20 cellular contexts compared by ENCODE assay signal in the genomic region with DNA sequence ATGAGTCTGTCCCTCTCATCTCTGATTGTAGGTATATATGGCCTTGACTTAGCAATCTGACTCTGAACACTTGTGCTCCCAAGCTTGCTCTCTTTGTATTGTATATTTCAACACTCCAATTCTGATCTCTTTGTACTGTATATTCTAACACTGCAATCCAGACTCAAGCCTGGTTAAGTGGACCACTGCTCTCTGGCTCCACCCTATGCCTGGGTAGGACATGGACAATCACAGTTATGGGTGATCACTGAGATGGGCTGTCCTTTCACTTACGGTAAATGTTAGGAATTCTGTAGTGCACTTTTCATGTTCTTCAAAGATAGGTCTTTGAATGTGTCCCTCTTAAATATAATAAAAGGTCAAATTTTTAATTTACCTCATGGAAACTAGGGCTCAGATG.
"Had no signal": no experiment of that assay in that cellular context is flagged by ENCODE, and none has a peak within 500 bp of the region (broad histone marks: within the 10 kb centered on the region; RNA-seq: fewer than 3 reads in every experiment).

No MANE protein-coding gene starts in this region.

- H3K4me1 ChIP-seq: body of pancreas, lower lobe of right lung, pancreas, suprapubic skin, upper lobe of left lung had no signal

- DNase-seq: activated CD4-positive, alpha-beta T cell treated with anti-CD3 and anti-CD28 coated beads, Interleukin-2, amount 10 ng/mL, durations not matched to agents 24 days and 14 days; amniotic stem cell; body of pancreas; central memory CD4-positive, alpha-beta T cell; effector CD4-positive, alpha-beta T cell; kidney glomerular epithelial cell; lower lobe of right lung; midbrain; pancreas; stimulated activated CD4-positive, alpha-beta T cell treated with anti-CD3 and anti-CD28 coated beads, Interleukin-2, amount 100 ng/mL, for 48 hours; stimulated activated naive CD8-positive, alpha-beta T cell treated with anti-CD3 and anti-CD28 coated beads, Interleukin-15, Interleukin-2, amounts not matched to agents 100 U/mL and 50 U/mL, for 24 hours; T1000; upper lobe of left lung had no signal

- H3K36me3 Mint-ChIP-seq: activated naive CD4-positive, alpha-beta T cell treated with anti-CD3 and anti-CD28 coated beads, Interleukin-2, amount 50 U/mL, for 72 hours; neural progenitor cell had no signal

- H3K79me2 ChIP-seq: hepatocyte had no signal

- H3K27ac ChIP-seq: body of pancreas, coronary artery, hepatocyte, lower lobe of right lung, neural progenitor cell, pancreas, suprapubic skin, upper lobe of left lung, VCaP had no signal

- H3K4me1 Mint-ChIP-seq: activated CD4-positive, alpha-beta T cell treated with anti-CD3 and anti-CD28 coated beads, Interleukin-2, amount 10 ng/mL, durations not matched to agents 24 days and 14 days; neural progenitor cell had no signal

- H3K27me3 ChIP-seq: body of pancreas, hepatocyte, neural progenitor cell, pancreas, suprapubic skin, upper lobe of left lung had no signal

- ATAC-seq: activated naive CD4-positive, alpha-beta T cell treated with anti-CD3 and anti-CD28 coated beads, Interleukin-2, amount 50 U/mL, for 72 hours; body of pancreas; lower lobe of right lung; pancreas; stimulated activated naive CD8-positive, alpha-beta T cell treated with anti-CD3 and anti-CD28 coated beads, Interleukin-15, Interleukin-2, amounts not matched to agents 100 U/mL and 50 U/mL, for 24 hours had no signal

- H3K4me2 ChIP-seq: hepatocyte, neural progenitor cell had no signal

- H3K9me3 Mint-ChIP-seq: activated CD4-positive, alpha-beta T cell treated with anti-CD3 and anti-CD28 coated beads, Interleukin-2, amount 10 ng/mL, durations not matched to agents 24 days and 14 days; activated T-helper 2 cell treated with anti-CD3 and anti-CD28 coated beads, Interferon-gamma antibody, Interleukin-2, Interleukin-4, amounts not matched to agents 10 μg/mL and 5 μg/mL and 100 μg/mL, durations not matched to agents 14 hours and 24 hours and 36 hours; neural progenitor cell had no signal

- H3K4me3 ChIP-seq: body of pancreas, coronary artery, hepatocyte, lower lobe of right lung, neural progenitor cell, pancreas, suprapubic skin, upper lobe of left lung had no signal

- H3K36me3 ChIP-seq: lower lobe of right lung, neural progenitor cell, pancreas, suprapubic skin, upper lobe of left lung had no signal

- H3K9ac ChIP-seq: neural progenitor cell had no signal

- H3K27me3 Mint-ChIP-seq: activated CD4-positive, alpha-beta T cell treated with anti-CD3 and anti-CD28 coated beads, Interleukin-2, amount 10 ng/mL, durations not matched to agents 24 days and 14 days had no signal

- H3K27ac Mint-ChIP-seq: activated CD4-positive, alpha-beta T cell treated with anti-CD3 and anti-CD28 coated beads, Interleukin-2, amount 10 ng/mL, durations not matched to agents 24 days and 14 days; activated naive CD4-positive, alpha-beta T cell treated with anti-CD3 and anti-CD28 coated beads, Interleukin-2, amount 50 U/mL, for 72 hours; activated T-helper 2 cell treated with anti-CD3 and anti-CD28 coated beads, Interferon-gamma antibody, Interleukin-2, Interleukin-4, amounts not matched to agents 10 μg/mL and 5 μg/mL and 100 μg/mL, durations not matched to agents 14 hours and 24 hours and 36 hours; neural progenitor cell had no signal

- H3K4me3 Mint-ChIP-seq: activated CD4-positive, alpha-beta T cell treated with anti-CD3 and anti-CD28 coated beads, Interleukin-2, amount 10 ng/mL, durations not matched to agents 24 days and 14 days; neural progenitor cell had no signal
